ENCODE assay signal across 15 cellular contexts in genomic region chrX:141220342-141221008, GRCh38. TPM values are rescaled to one million over a fixed set of nuclear protein-coding genes. Genes with fewer than 3 reads are reported as not detected.
DNase-seq lines count a peak whose midpoint lies in the region; ATAC-seq and TF ChIP-seq lines count a peak whose summit lies in the region.
"Had no signal": no experiment of that assay in that cellular context is flagged by ENCODE, and none has a peak within 500 bp of the region (broad histone marks: within the 10 kb centered on the region; RNA-seq: fewer than 3 reads in every experiment).

No MANE protein-coding gene starts in this region.

- no peaks in the 10 kb centered on the region for H3K79me2 ChIP-seq in mammary epithelial cell (ENCODE audit: insufficient read depth, low read length)

- H3K4me2 ChIP-seq in mammary epithelial cell (ENCODE audit: insufficient read depth, low read depth, low read length): peak overlapping the region; percentile 57

- TF ChIP-seq CTCF in AG09309 (IDR thresholded peaks at IDR 0.05; ENCODE audit: control insufficient read depth, insufficient read depth, low read depth, low read length, missing control alignments) (no peak), mammary epithelial cell (conservative IDR thresholded peaks at IDR 0.05 in 1 of 2, IDR thresholded peaks at IDR 0.05 in 1 of 2; ENCODE audit: extremely low read depth in 1 of 2, insufficient read depth in 1 of 2, low read depth in 1 of 2, low read length in 2 of 2) (no peak)

- H3K4me3 ChIP-seq in AG09309 (ENCODE audit: control insufficient read depth, low read depth, low read length): no peak overlapping the region
- no peak overlapping the region for H3K4me3 ChIP-seq in mammary epithelial cell (replicated peaks in 1 of 3; ENCODE audit: insufficient read depth in 1 of 3, low read depth in 2 of 3, low read length in 3 of 3)
- H3K4me3 ChIP-seq in HAP-1: no peak overlapping the region
- H3K4me3 ChIP-seq: esophagus muscularis mucosa had no signal

- peak overlapping the region; percentile 10 for H3K9ac ChIP-seq in mammary epithelial cell (ENCODE audit: insufficient read depth, low read length)

- no peaks in the 10 kb centered on the region for H3K36me3 ChIP-seq in mammary epithelial cell (ENCODE audit: insufficient read depth, low read length)
- H3K36me3 ChIP-seq in HAP-1 (replicated peaks): no peaks in the 10 kb centered on the region
- H3K36me3 ChIP-seq: esophagus muscularis mucosa had no signal

- in situ Hi-C loops in mammary epithelial cell (cut with MboI; ENCODE audit: low sequenced_read_pairs in 2 of 2) (no loop called here), HAP-1 (cut with MboI; ENCODE audit: low sequenced_read_pairs) (no loop called here)

- dilution Hi-C loops in mammary epithelial cell (cut with HindIII; ENCODE audit: low sequenced_read_pairs): no loop called here

- H3K27me3 ChIP-seq in mammary epithelial cell (ENCODE audit: insufficient read depth, low read length): no peaks in the 10 kb centered on the region
- no peaks in the 10 kb centered on the region for H3K27me3 ChIP-seq in HAP-1 (ENCODE audit: low read depth)
- H3K27me3 ChIP-seq: esophagus muscularis mucosa had no signal

- H3K4me1 ChIP-seq in mammary epithelial cell (ENCODE audit: insufficient read depth, low read length) (peaks cover 22% of the 10 kb centered on the region), HAP-1 (no peaks in the 10 kb centered on the region)
- H3K4me1 ChIP-seq: esophagus muscularis mucosa had no signal

- peak; percentile 8 for DNase-seq in AG09309 (ENCODE audit: low read depth)
- DNase-seq in LoVo (ENCODE audit: low spot score): peak; percentile 21
- peak; percentile 78 for DNase-seq in mammary epithelial cell
- peak; percentile 85 for DNase-seq in kidney tubule cell (ENCODE audit: low spot score)
- no peak for DNase-seq in HAP-1 (ENCODE audit: low spot score in 2 of 2)
- DNase-seq in D341Med (ENCODE audit: low spot score): no peak
- DNase-seq: activated CD8-positive, alpha-beta memory T cell treated with anti-CD3 and anti-CD28 coated beads for 24 hours; activated naive CD8-positive, alpha-beta T cell treated with anti-CD3 and anti-CD28 coated beads for 36 hours; C1 segment of cervical spinal cord; NCI-H2227 treated with DMSO at 0.1 percent for 48 hours; small intestine had no signal

- no peaks in the 10 kb centered on the region for H4K20me1 ChIP-seq in mammary epithelial cell (ENCODE audit: insufficient read depth, low read length)

- CTCF ChIA-PET in mammary epithelial cell (lab: Charles Lee; ENCODE audit: low non-redundant PET): no interaction called here

- intact Hi-C loops in mammary epithelial cell (cut with micrococcal nuclease): loop anchor here (5.0 kb wide), 1 partner anchor 43 kb away; the partner anchor contains the start of gene LDOC1

- BruUV-seq in mammary epithelial cell (replicated peaks; lab: Mats Ljungman, UMichigan): no TSS peak

- no peak for ATAC-seq in HG02642 (IDR thresholded peaks at IDR 0.05; ENCODE audit: poor library complexity, unreplicated experiment)
- ATAC-seq in GM18498 (IDR thresholded peaks at IDR 0.05; ENCODE audit: unreplicated experiment): no peak

- no peaks in the 10 kb centered on the region for H3K9me3 ChIP-seq in mammary epithelial cell (replicated peaks; ENCODE audit: insufficient read depth, low read length)
- no peaks in the 10 kb centered on the region for H3K9me3 ChIP-seq in HAP-1
- H3K9me3 ChIP-seq: esophagus muscularis mucosa had no signal

- WGBS in mammary epithelial cell (ENCODE audit: low coverage, missing lambda C conversion rate): 3% methylated on average over 3 of the region's 3 CpGs

- H2AFZ ChIP-seq in mammary epithelial cell (ENCODE audit: low read depth, low read length): peak overlapping the region; percentile 19

- H3K27ac ChIP-seq in mammary epithelial cell (ENCODE audit: insufficient read depth, low read depth, low read length): peak overlapping the region; percentile 29
- H3K27ac ChIP-seq: esophagus muscularis mucosa had no signal

RNA-seq across cellular contexts. Expression of gene SPANXC, which starts 21.8 kb away (rescaled TPM):
- total RNA-seq in mammary epithelial cell: not detected
- polyA plus RNA-seq in mammary epithelial cell: not detected
- not detected for polyA minus RNA-seq in mammary epithelial cell
- total RNA-seq: activated naive CD8-positive, alpha-beta T cell treated with anti-CD3 and anti-CD28 coated beads for 36 hours; esophagus muscularis mucosa; T-helper 1 cell treated with Interleukin-12 subunit alpha and Interleukin-12 subunit beta and Interleukin-4 antibody, amounts not matched to agents 30 ng/mL and 1 ng/mL, for 36 hours had no signal
- polyA plus RNA-seq: small intestine had no signal

RNA-seq across cellular contexts. Expression of gene LDOC1, which starts 43.5 kb away (rescaled TPM):
- total RNA-seq in mammary epithelial cell: 10 to 100 TPM in 1 of 2 donors, 1 to 10 TPM in 1; 4.8 to 49.7 TPM
- polyA plus RNA-seq in mammary epithelial cell: 16.8 TPM
- polyA minus RNA-seq in mammary epithelial cell: 14.7 TPM

Comparison
In these comparisons a context has a peak if more than half of its experiments do, and no peak if none do; other contexts are left out.
1. DNase-seq: peak in AG09309 (single experiment), LoVo (single experiment), mammary epithelial cell (single experiment) and kidney tubule cell (single experiment); none in HAP-1 (0 of 2) and D341Med (single experiment).